Comparison of ENCODE assay signal across 18 cellular contexts in genomic region chr17:52762794-52763167, GRCh38.
DNase-seq lines count a peak whose midpoint lies in the region; ATAC-seq and TF ChIP-seq lines count a peak whose summit lies in the region.
"Had no signal": no experiment of that assay in that cellular context is flagged by ENCODE, and none has a peak within 500 bp of the region (broad histone marks: within the 10 kb centered on the region; RNA-seq: fewer than 3 reads in every experiment).

No MANE protein-coding gene starts in this region.

- no peak for DNase-seq in GM23338 (ENCODE audit: low spot score)
- peak; percentile 49 for DNase-seq in endodermal cell
- DNase-seq in islet precursor cell: peak; percentile 50
- DNase-seq in osteocyte (ENCODE audit: extremely low spot score, unreplicated experiment): no peak
- no peak for DNase-seq in activated CD4-positive, alpha-beta T cell treated with anti-CD3 and anti-CD28 coated beads, Interleukin-2, amount 10 ng/mL, durations not matched to agents 24 days and 14 days
- DNase-seq: AML-193; Caco-2; Calu3; CD4-positive, alpha-beta T cell; CD8-positive, alpha-beta T cell; DMS79 treated with DMSO at 0.1 percent for 48 hours; GF-D8 had no signal

- H3K4me1 ChIP-seq in GM23338 (ENCODE audit: insufficient read depth) (no peaks in the 10 kb centered on the region), endodermal cell (ENCODE audit: control insufficient read depth, insufficient read depth, low read length) (no peaks in the 10 kb centered on the region)
- H3K4me1 ChIP-seq: A549; BLaER1 treated with 17β-estradiol and CSF1 and Interleukin-3, amounts not matched to agents 10 nM and 100 nM; Caco-2 had no signal

- H3K9me3 Mint-ChIP-seq in GM23338 (peaks cover 15% of the 10 kb centered on the region; the same call in 2 of the 3 replicates), endodermal cell (peaks cover 4% of the 10 kb centered on the region), osteocyte (ENCODE audit: unreplicated experiment) (peaks cover 37% of the 10 kb centered on the region)
- peaks cover 4% of the 10 kb centered on the region for H3K9me3 Mint-ChIP-seq in activated CD4-positive, alpha-beta T cell treated with anti-CD3 and anti-CD28 coated beads, Interleukin-2, amount 10 ng/mL, durations not matched to agents 24 days and 14 days

- H3K27ac ChIP-seq in GM23338 (ENCODE audit: low read depth) (no peak overlapping the region), endodermal cell (ENCODE audit: low read depth, low read length) (no peak overlapping the region)
- H3K27ac ChIP-seq: 22Rv1; A549; BLaER1 treated with 17β-estradiol and CSF1 and Interleukin-3, amounts not matched to agents 10 nM and 100 nM; C4-2B had no signal

- H3K27me3 Mint-ChIP-seq in GM23338 (ENCODE audit: insufficient read depth, low read depth, poor library complexity): no peaks in the 10 kb centered on the region
- H3K27me3 Mint-ChIP-seq in endodermal cell (ENCODE audit: insufficient read depth): no peaks in the 10 kb centered on the region
- no peaks in the 10 kb centered on the region for H3K27me3 Mint-ChIP-seq in osteocyte (ENCODE audit: unreplicated experiment)
- no peaks in the 10 kb centered on the region for H3K27me3 Mint-ChIP-seq in activated CD4-positive, alpha-beta T cell treated with anti-CD3 and anti-CD28 coated beads, Interleukin-2, amount 10 ng/mL, durations not matched to agents 24 days and 14 days
- H3K27me3 Mint-ChIP-seq: B cell; CD4-positive, alpha-beta T cell had no signal

- H3K36me3 Mint-ChIP-seq in GM23338 (ENCODE audit: low read depth) (no peaks in the 10 kb centered on the region), endodermal cell (ENCODE audit: low read depth) (no peaks in the 10 kb centered on the region), osteocyte (ENCODE audit: unreplicated experiment) (no peaks in the 10 kb centered on the region)
- H3K36me3 Mint-ChIP-seq in activated CD4-positive, alpha-beta T cell treated with anti-CD3 and anti-CD28 coated beads, Interleukin-2, amount 10 ng/mL, durations not matched to agents 24 days and 14 days (ENCODE audit: low read depth): no peaks in the 10 kb centered on the region
- H3K36me3 Mint-ChIP-seq: CD8-positive, alpha-beta T cell had no signal

- H3K4me3 Mint-ChIP-seq in GM23338 (no peak overlapping the region), endodermal cell (no peak overlapping the region), osteocyte (ENCODE audit: unreplicated experiment) (no peak overlapping the region)
- no peak overlapping the region for H3K4me3 Mint-ChIP-seq in activated CD4-positive, alpha-beta T cell treated with anti-CD3 and anti-CD28 coated beads, Interleukin-2, amount 10 ng/mL, durations not matched to agents 24 days and 14 days
- H3K4me3 Mint-ChIP-seq: B cell; CD4-positive, alpha-beta T cell; CD8-positive, alpha-beta T cell had no signal

- WGBS in endodermal cell (ENCODE audit: insufficient coverage in 1 of 2, insufficient read length in 1 of 2), 2 experiments: 86% methylated on average over 1 of the region's 1 CpG; no CpG with 5 or more reads in 1 of the 2 experiments

- H3K36me3 ChIP-seq in GM23338 (ENCODE audit: insufficient read depth) (no peaks in the 10 kb centered on the region), endodermal cell (ENCODE audit: control insufficient read depth, insufficient read depth, low read length) (no peaks in the 10 kb centered on the region)
- H3K36me3 ChIP-seq: BLaER1 treated with 17β-estradiol and CSF1 and Interleukin-3, amounts not matched to agents 10 nM and 100 nM had no signal

- H3K9me3 ChIP-seq in endodermal cell (ENCODE audit: control insufficient read depth, low read length): peaks cover 17% of the 10 kb centered on the region

- no peak overlapping the region for H2AFZ ChIP-seq in GM23338

- H3K79me2 ChIP-seq in GM23338 (replicated peaks; ENCODE audit: insufficient read depth): no peaks in the 10 kb centered on the region

- TF ChIP-seq CTCF in GM23338 (conservative IDR thresholded peaks at IDR 0.05; ENCODE audit: low read depth in 2 of 2) (no peak), endodermal cell (conservative IDR thresholded peaks at IDR 0.05) (peak; percentile 17), osteocyte (IDR thresholded peaks at IDR 0.05) (no peak)

- intact Hi-C loops in activated CD4-positive, alpha-beta T cell treated with anti-CD3 and anti-CD28 coated beads, Interleukin-2, amount 10 ng/mL, durations not matched to agents 24 days and 14 days (cut with micrococcal nuclease): no loop called here

- H3K27me3 ChIP-seq in GM23338 (ENCODE audit: insufficient read depth) (no peaks in the 10 kb centered on the region), endodermal cell (ENCODE audit: control insufficient read depth, insufficient read depth, low read length, poor library complexity, severe bottlenecking) (no peaks in the 10 kb centered on the region)
- H3K27me3 ChIP-seq: BLaER1 treated with 17β-estradiol and CSF1 and Interleukin-3, amounts not matched to agents 10 nM and 100 nM had no signal

- H3K4me2 ChIP-seq in GM23338: no peak overlapping the region
- H3K4me2 ChIP-seq: A549; BLaER1 treated with 17β-estradiol and CSF1 and Interleukin-3, amounts not matched to agents 10 nM and 100 nM had no signal

- H3K4me1 Mint-ChIP-seq in GM23338: no peaks in the 10 kb centered on the region
- no peaks in the 10 kb centered on the region for H3K4me1 Mint-ChIP-seq in endodermal cell
- H3K4me1 Mint-ChIP-seq in osteocyte (ENCODE audit: unreplicated experiment): no peaks in the 10 kb centered on the region
- H3K4me1 Mint-ChIP-seq in activated CD4-positive, alpha-beta T cell treated with anti-CD3 and anti-CD28 coated beads, Interleukin-2, amount 10 ng/mL, durations not matched to agents 24 days and 14 days: no peaks in the 10 kb centered on the region
- H3K4me1 Mint-ChIP-seq: B cell had no signal

- H3K4me3 ChIP-seq in GM23338: no peak overlapping the region
- H3K4me3 ChIP-seq in endodermal cell (ENCODE audit: low read length): no peak overlapping the region
- H3K4me3 ChIP-seq: A549; BLaER1 treated with 17β-estradiol and CSF1 and Interleukin-3, amounts not matched to agents 10 nM and 100 nM had no signal

- H4K20me1 ChIP-seq in GM23338 (replicated peaks; ENCODE audit: insufficient read depth): no peaks in the 10 kb centered on the region
- H4K20me1 ChIP-seq: BLaER1 treated with 17β-estradiol and CSF1 and Interleukin-3, amounts not matched to agents 10 nM and 100 nM had no signal

- H3K9ac ChIP-seq in endodermal cell (ENCODE audit: extremely low read depth, low read length, poor library complexity, severe bottlenecking): no peak overlapping the region
- H3K9ac ChIP-seq: BLaER1 treated with 17β-estradiol and CSF1 and Interleukin-3, amounts not matched to agents 10 nM and 100 nM had no signal

- peak; percentile 59; the same call in 2 of the 3 replicates for ATAC-seq in GM23338
- ATAC-seq in GM18498 (IDR thresholded peaks at IDR 0.05; ENCODE audit: unreplicated experiment): no peak
- ATAC-seq: A549; CD8-positive, alpha-beta T cell had no signal

- H3F3A ChIP-seq in GM23338 (replicated peaks; ENCODE audit: low read depth): no peaks in the 10 kb centered on the region

- H3K27ac Mint-ChIP-seq in GM23338 (no peak overlapping the region), endodermal cell (no peak overlapping the region), osteocyte (ENCODE audit: unreplicated experiment) (no peak overlapping the region)
- no peak overlapping the region for H3K27ac Mint-ChIP-seq in activated CD4-positive, alpha-beta T cell treated with anti-CD3 and anti-CD28 coated beads, Interleukin-2, amount 10 ng/mL, durations not matched to agents 24 days and 14 days
- H3K27ac Mint-ChIP-seq: B cell; CD4-positive, alpha-beta T cell; CD8-positive, alpha-beta T cell had no signal

- no peaks in the 10 kb centered on the region for H3K9me2 ChIP-seq in GM23338 (ENCODE audit: insufficient read depth)

TF ChIP-seq in GM23338, 12 proteins besides CTCF, POLR2A, EP300 and RAD21 (continues in another document):
- no peak for TF ChIP-seq NANOG (IDR thresholded peaks at IDR 0.05; ENCODE audit: borderline replicate concordance)
- TF ChIP-seq, protein P1, sequence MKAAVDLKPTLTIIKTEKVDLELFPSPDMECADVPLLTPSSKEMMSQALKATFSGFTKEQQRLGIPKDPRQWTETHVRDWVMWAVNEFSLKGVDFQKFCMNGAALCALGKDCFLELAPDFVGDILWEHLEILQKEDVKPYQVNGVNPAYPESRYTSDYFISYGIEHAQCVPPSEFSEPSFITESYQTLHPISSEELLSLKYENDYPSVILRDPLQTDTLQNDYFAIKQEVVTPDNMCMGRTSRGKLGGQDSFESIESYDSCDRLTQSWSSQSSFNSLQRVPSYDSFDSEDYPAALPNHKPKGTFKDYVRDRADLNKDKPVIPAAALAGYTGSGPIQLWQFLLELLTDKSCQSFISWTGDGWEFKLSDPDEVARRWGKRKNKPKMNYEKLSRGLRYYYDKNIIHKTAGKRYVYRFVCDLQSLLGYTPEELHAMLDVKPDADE (IDR thresholded peaks at IDR 0.05): no peak
- TF ChIP-seq JUNB (IDR thresholded peaks at IDR 0.05; ENCODE audit: unreplicated experiment): no peak
- TF ChIP-seq ZNF114 (CRISPR knock-in tag; IDR thresholded peaks at IDR 0.05): no peak
- no peak for TF ChIP-seq POLR2AphosphoS5 (IDR thresholded peaks at IDR 0.05; ENCODE audit: low read depth)
- no peak for TF ChIP-seq CREB1 (CRISPR knock-in tag; IDR thresholded peaks at IDR 0.05; ENCODE audit: low read depth)
- no peak for TF ChIP-seq REST (IDR thresholded peaks at IDR 0.05; ENCODE audit: unreplicated experiment)

Comparison
In these comparisons a context has a peak if more than half of its experiments do, and no peak if none do; other contexts are left out.
1. DNase-seq: peak in endodermal cell (single experiment) and islet precursor cell (single experiment); none in GM23338 (single experiment), osteocyte (single experiment) and activated CD4-positive, alpha-beta T cell treated with anti-CD3 and anti-CD28 coated beads, Interleukin-2, amount 10 ng/mL, durations not matched to agents 24 days and 14 days (single experiment).